Comparison of ENCODE assay signal across 19 cellular contexts in genomic region chr7:127409629-127410028, GRCh38. TPM values are rescaled to one million over a fixed set of nuclear protein-coding genes. Genes with fewer than 3 reads are reported as not detected.
A peak's percentile ranks its signal among the peaks of the same experiment; 100 is the strongest.
DNase-seq lines count a peak whose midpoint lies in the region; ATAC-seq and TF ChIP-seq lines count a peak whose summit lies in the region.
"Had no signal": no experiment of that assay in that cellular context is flagged by ENCODE, and none has a peak within 500 bp of the region (broad histone marks: within the 10 kb centered on the region; RNA-seq: fewer than 3 reads in every experiment).

No MANE protein-coding gene starts in this region.

- H3K4me2 ChIP-seq in OCI-LY1 (ENCODE audit: low read length): no peak overlapping the region

- no peaks in the 10 kb centered on the region for H3F3A ChIP-seq in OCI-LY1 (ENCODE audit: insufficient read depth, low read length)

- no peak overlapping the region for H3K4me3 Mint-ChIP-seq in endodermal cell
- H3K4me3 Mint-ChIP-seq: activated naive CD8-positive, alpha-beta T cell treated with anti-CD3 and anti-CD28 coated beads for 36 hours; stimulated activated effector memory CD8-positive, alpha-beta T cell treated with anti-CD3 and anti-CD28 coated beads, Interleukin-12 subunit alpha, Interleukin-12 subunit beta, amount 100 ng/mL, for 72 hours had no signal

- no peaks in the 10 kb centered on the region for H3K9me3 Mint-ChIP-seq in endodermal cell
- H3K9me3 Mint-ChIP-seq: activated naive CD8-positive, alpha-beta T cell treated with anti-CD3 and anti-CD28 coated beads for 36 hours; stimulated activated effector memory CD8-positive, alpha-beta T cell treated with anti-CD3 and anti-CD28 coated beads, Interleukin-12 subunit alpha, Interleukin-12 subunit beta, amount 100 ng/mL, for 72 hours had no signal

- H3K27me3 ChIP-seq in AG04450 (ENCODE audit: control insufficient read depth, insufficient read depth, low read length) (no peaks in the 10 kb centered on the region), OCI-LY1 (ENCODE audit: insufficient read depth, low read length) (no peaks in the 10 kb centered on the region), endodermal cell (ENCODE audit: control insufficient read depth, insufficient read depth, low read length, poor library complexity, severe bottlenecking) (peaks cover 23% of the 10 kb centered on the region), esophagus muscularis mucosa (peaks cover 0 to 7% (median 0%) of the 10 kb centered on the region in 4 donors)
- H3K27me3 ChIP-seq: Peyer's patch, tibial nerve had no signal

- WGBS in endodermal cell (ENCODE audit: insufficient coverage in 1 of 2, insufficient read length in 1 of 2), 2 experiments: 77% methylated on average over 4 of the region's 4 CpGs; no CpG with 5 or more reads in 1 of the 2 experiments
- WGBS in esophagus muscularis mucosa: 60% methylated on average over 4 of the region's 4 CpGs

- no peak overlapping the region for H3K27ac Mint-ChIP-seq in endodermal cell
- H3K27ac Mint-ChIP-seq: activated naive CD8-positive, alpha-beta T cell treated with anti-CD3 and anti-CD28 coated beads for 36 hours; stimulated activated effector memory CD8-positive, alpha-beta T cell treated with anti-CD3 and anti-CD28 coated beads, Interleukin-12 subunit alpha, Interleukin-12 subunit beta, amount 100 ng/mL, for 72 hours had no signal

- no peak for TF ChIP-seq POLR2A in esophagus muscularis mucosa (IDR thresholded peaks at IDR 0.05; ENCODE audit: low read depth)

- DNase-seq in AG04450 (ENCODE audit: low read depth, low spot score) (no peak), GM10248 (ENCODE audit: extremely low spot score) (no peak), endodermal cell (no peak), NCI-H524 treated with DMSO at 0.1 percent for 48 hours (lab: John Stamatoyannopoulos, UW) (no peak), esophagus muscularis mucosa (ENCODE audit: extremely low spot score) (no peak), NCI-H2171 treated with DMSO at 0.1 percent for 48 hours (lab: John Stamatoyannopoulos, UW) (no peak)
- DNase-seq: activated CD4-positive, alpha-beta T cell treated with anti-CD3 and anti-CD28 coated beads for 4 hours; activated naive CD8-positive, alpha-beta T cell treated with anti-CD3 and anti-CD28 coated beads for 36 hours; Calu3; KG1; mesenchymal stem cell; NCI-H187 treated with DMSO at 0.1 percent for 48 hours; NCI-H524; Peyer's patch; sigmoid colon had no signal

- H3K36me3 ChIP-seq in OCI-LY1 (ENCODE audit: insufficient read depth, low read length) (no peaks in the 10 kb centered on the region), endodermal cell (ENCODE audit: control insufficient read depth, insufficient read depth, low read length) (no peaks in the 10 kb centered on the region), esophagus muscularis mucosa (no peaks in the 10 kb centered on the region)
- H3K36me3 ChIP-seq: Peyer's patch, sigmoid colon, tibial nerve had no signal

- POLR2A ChIA-PET in AG04450 (lab: Yijun Ruan, JAX): no interaction called here
- POLR2A ChIA-PET in GM10248 (lab: Yijun Ruan, JAX): no interaction called here

- intact Hi-C loops in esophagus muscularis mucosa (cut with DNase I): no loop called here

- peaks cover 26% of the 10 kb centered on the region for H3K27me3 Mint-ChIP-seq in endodermal cell (ENCODE audit: insufficient read depth)
- H3K27me3 Mint-ChIP-seq: activated naive CD8-positive, alpha-beta T cell treated with anti-CD3 and anti-CD28 coated beads for 36 hours had no signal

- no peaks in the 10 kb centered on the region for H3K36me3 Mint-ChIP-seq in endodermal cell (ENCODE audit: low read depth)
- H3K36me3 Mint-ChIP-seq: activated naive CD8-positive, alpha-beta T cell treated with anti-CD3 and anti-CD28 coated beads for 36 hours; stimulated activated effector memory CD8-positive, alpha-beta T cell treated with anti-CD3 and anti-CD28 coated beads, Interleukin-12 subunit alpha, Interleukin-12 subunit beta, amount 100 ng/mL, for 72 hours had no signal

- H3K9me2 ChIP-seq in OCI-LY1 (ENCODE audit: low read depth, low read length): no peaks in the 10 kb centered on the region

- TF ChIP-seq CTCF in AG04450 (IDR thresholded peaks at IDR 0.05; ENCODE audit: low read depth, low read length): 0 out of 2 replicates have a peak, but pooled peaks have one; percentile 17
- peak; percentile 8 for TF ChIP-seq CTCF in GM10248 (IDR thresholded peaks at IDR 0.05; ENCODE audit: control extremely low read depth, extremely low read depth, low read depth, missing control alignments)
- TF ChIP-seq CTCF in OCI-LY1 (IDR thresholded peaks at IDR 0.05; ENCODE audit: low read length): peak; percentile 30
- TF ChIP-seq CTCF in endodermal cell (conservative IDR thresholded peaks at IDR 0.05): peak; percentile 55
- TF ChIP-seq CTCF in esophagus muscularis mucosa (IDR thresholded peaks at IDR 0.05): no peak

- H3K9ac ChIP-seq in OCI-LY1 (ENCODE audit: low read length) (no peak overlapping the region), endodermal cell (ENCODE audit: extremely low read depth, low read length, poor library complexity, severe bottlenecking) (no peak overlapping the region)

- no peaks in the 10 kb centered on the region for H4K20me1 ChIP-seq in OCI-LY1 (ENCODE audit: insufficient read depth, low read length)

- H3K4me1 ChIP-seq in OCI-LY1 (ENCODE audit: insufficient read depth, low read length, severe bottlenecking) (peaks cover 6% of the 10 kb centered on the region), endodermal cell (ENCODE audit: control insufficient read depth, insufficient read depth, low read length) (no peaks in the 10 kb centered on the region), esophagus muscularis mucosa (no peaks in the 10 kb centered on the region)
- H3K4me1 ChIP-seq: sigmoid colon had no signal

- CTCF ChIA-PET in AG04450 (lab: Charles Lee) (no interaction called here), GM10248 (lab: Yijun Ruan, JAX) (no interaction called here)

- H3K4me3 ChIP-seq in AG04450 (ENCODE audit: low read depth, low read length) (no peak overlapping the region), OCI-LY1 (ENCODE audit: low read depth, low read length, poor library complexity, severe bottlenecking) (no peak overlapping the region), endodermal cell (ENCODE audit: low read length) (no peak overlapping the region), esophagus muscularis mucosa (no peak overlapping the region)
- H3K4me3 ChIP-seq: Peyer's patch, sigmoid colon, tibial nerve had no signal

- no peak overlapping the region for H3K27ac ChIP-seq in AG04450 (ENCODE audit: low read depth, low read length)
- H3K27ac ChIP-seq in OCI-LY1 (ENCODE audit: low read depth, low read length, poor library complexity, severe bottlenecking): no peak overlapping the region
- H3K27ac ChIP-seq in endodermal cell (ENCODE audit: low read depth, low read length): no peak overlapping the region
- no peak overlapping the region for H3K27ac ChIP-seq in esophagus muscularis mucosa (replicated peaks in 1 of 4)
- H3K27ac ChIP-seq: Peyer's patch, sigmoid colon, tibial nerve had no signal

- H3K9me3 ChIP-seq in AG04450 (ENCODE audit: control insufficient read depth, insufficient read depth, low read length) (no peaks in the 10 kb centered on the region), OCI-LY1 (ENCODE audit: low read length) (no peaks in the 10 kb centered on the region), endodermal cell (ENCODE audit: control insufficient read depth, low read length) (no peaks in the 10 kb centered on the region), esophagus muscularis mucosa (no peaks in the 10 kb centered on the region)
- H3K9me3 ChIP-seq: Peyer's patch, sigmoid colon, tibial nerve had no signal

- no peaks in the 10 kb centered on the region for H3K4me1 Mint-ChIP-seq in endodermal cell

- TF ChIP-seq EP300 in esophagus muscularis mucosa (IDR thresholded peaks at IDR 0.05): no peak

- H3K79me2 ChIP-seq in OCI-LY1 (ENCODE audit: insufficient read depth, low read length): no peaks in the 10 kb centered on the region

- ATAC-seq in GM19324 (IDR thresholded peaks at IDR 0.05; ENCODE audit: low FRiP score, unreplicated experiment): no peak
- ATAC-seq: stimulated activated effector memory CD8-positive, alpha-beta T cell treated with anti-CD3 and anti-CD28 coated beads, Interleukin-12 subunit alpha, Interleukin-12 subunit beta, amount 100 ng/mL, for 72 hours had no signal

- no peak overlapping the region for H2AFZ ChIP-seq in OCI-LY1 (ENCODE audit: low read length)

RNA-seq across cellular contexts. Expression of gene ZNF800, which starts 17.1 kb away (rescaled TPM):
- 10.5 and 13.1 TPM in 2 replicates for polyA plus RNA-seq in AG04450 (2011; rRNA removed)
- 13.6 and 22.3 TPM in 2 replicates for polyA minus RNA-seq in AG04450 (2011; rRNA and poly(A)+ RNA removed)
- 10 to 100 TPM; 13.8 to 16.8 TPM for total RNA-seq in endodermal cell
- 13.6 TPM for polyA plus RNA-seq in endodermal cell (2013, experiment 1 of 2)
- polyA plus RNA-seq in endodermal cell (2013, experiment 2 of 2): 14.0 TPM
- total RNA-seq in esophagus muscularis mucosa: 10 to 100 TPM; 24.7 to 35.6 (median 27.9) TPM

Comparison
In these comparisons a context has a peak if more than half of its experiments do, and no peak if none do; other contexts are left out.
1. CTCF ChIP-seq: peak in AG04450 (single experiment), GM10248 (single experiment), OCI-LY1 (single experiment) and endodermal cell (single experiment); none in esophagus muscularis mucosa (0 of 3).